11 cellular contexts compared by ENCODE assay signal in genomic region chr2:240428245-240428644, GRCh38.
"Had no signal": no experiment of that assay in that cellular context is flagged by ENCODE, and none has a peak within 500 bp of the region (broad histone marks: within the 10 kb centered on the region; RNA-seq: fewer than 3 reads in every experiment).

No MANE protein-coding gene starts in this region.

- DNase-seq: activated effector memory CD4-positive, alpha-beta T cell treated with anti-CD3 and anti-CD28 coated beads, Interleukin-2, amount 50 U/mL, for 16 hours; effector memory CD4-positive, alpha-beta T cell; left ventricle myocardium inferior; nucleus accumbens had no signal

- ATAC-seq: body of pancreas; gastroesophageal sphincter; natural killer cell treated with Interleukin-12 subunit alpha and Interleukin-12 subunit beta and Interleukin-15 and Interleukin-18, amount 100 ng/mL, for 72 hours; sciatic nerve had no signal

- H3K4me1 Mint-ChIP-seq: central memory CD8-positive, alpha-beta T cell; memory B cell had no signal

- H3K27ac Mint-ChIP-seq: memory B cell; natural killer cell treated with Interleukin-12 subunit alpha and Interleukin-12 subunit beta and Interleukin-15 and Interleukin-18, amount 100 ng/mL, for 72 hours; type B pancreatic cell had no signal

- H3K36me3 Mint-ChIP-seq: memory B cell; natural killer cell treated with Interleukin-12 subunit alpha and Interleukin-12 subunit beta and Interleukin-15 and Interleukin-18, amount 100 ng/mL, for 72 hours; type B pancreatic cell had no signal

- H3K4me3 Mint-ChIP-seq: central memory CD8-positive, alpha-beta T cell; memory B cell; natural killer cell treated with Interleukin-12 subunit alpha and Interleukin-12 subunit beta and Interleukin-15 and Interleukin-18, amount 100 ng/mL, for 72 hours; type B pancreatic cell had no signal

- H3K9me3 Mint-ChIP-seq: central memory CD8-positive, alpha-beta T cell; natural killer cell treated with Interleukin-12 subunit alpha and Interleukin-12 subunit beta and Interleukin-15 and Interleukin-18, amount 100 ng/mL, for 72 hours had no signal
